9 cellular contexts compared by ENCODE assay signal in genomic region chr3:129313415-129313982, GRCh38. TPM values are rescaled to one million over a fixed set of nuclear protein-coding genes. Genes with fewer than 3 reads are reported as not detected.
DNase-seq lines count a peak whose midpoint lies in the region; ATAC-seq, FAIRE-seq and TF ChIP-seq lines count a peak whose summit lies in the region.
"Had no signal": no experiment of that assay in that cellular context is flagged by ENCODE, and none has a peak within 500 bp of the region (broad histone marks: within the 10 kb centered on the region; RNA-seq: fewer than 3 reads in every experiment).

No MANE protein-coding gene starts in this region.

- TF ChIP-seq EP300 in SK-N-SH (IDR thresholded peaks at IDR 0.05; ENCODE audit: borderline replicate concordance in 1 of 2, low read depth in 1 of 2, low read length in 1 of 2): no peak

- CTCF ChIA-PET in SK-N-SH (lab: Yijun Ruan, JAX): interaction anchor here (0.8 to 1.4 kb wide), 2 partner anchors 34 to 68 kb away, joined by 3 read pairs; partner anchors contain the start of gene HMCES

- peak overlapping the region; percentile 98; the same call in 1 of the 2 replicates for H3K4me2 ChIP-seq in SK-N-SH

- no peaks in the 10 kb centered on the region for H4K20me1 ChIP-seq in SK-N-SH (ENCODE audit: insufficient read depth)

- H3K27me3 ChIP-seq in SK-N-SH (ENCODE audit: insufficient read depth): no peaks in the 10 kb centered on the region
- H3K27me3 ChIP-seq: left lung had no signal

- H3F3A ChIP-seq in SK-N-SH (replicated peaks; ENCODE audit: insufficient read depth): no peaks in the 10 kb centered on the region

- H3K9me2 ChIP-seq in SK-N-SH: no peaks in the 10 kb centered on the region

- POLR2A ChIA-PET in SK-N-SH (lab: Yijun Ruan, JAX): interaction anchor here (0.6 to 4.9 kb wide), 4 partner anchors 23 to 616 kb away, joined by 3 to 25 read pairs (median 8); partner anchors contain the start of gene HMCES

- H3K9ac ChIP-seq in SK-N-SH (no peak overlapping the region), SK-N-MC (ENCODE audit: insufficient read length) (no peak overlapping the region)

- H3K36me3 ChIP-seq in SK-N-SH (replicated peaks in 1 of 2; ENCODE audit: control insufficient read depth in 1 of 2, insufficient read depth in 2 of 2, low read length in 1 of 2) (no peaks in the 10 kb centered on the region), SK-N-MC (ENCODE audit: insufficient read depth, low read length) (no peaks in the 10 kb centered on the region)
- H3K36me3 ChIP-seq: left lung had no signal

- no peak for FAIRE-seq in GM19239 (lab: Jason Lieb, UNC)

- DNase-seq in SK-N-SH: no peak
- no peak for DNase-seq in SK-N-MC (ENCODE audit: low read depth, low spot score)
- DNase-seq in fibroblast of mammary gland (ENCODE audit: low read depth): peak; percentile 23
- peak; percentile 16 for DNase-seq in stimulated activated naive CD8-positive, alpha-beta T cell treated with anti-CD3 and anti-CD28 coated beads, Interleukin-15, Interleukin-2, amounts not matched to agents 100 U/mL and 50 U/mL, for 24 hours
- DNase-seq in NCI-H2171 (lab: John Stamatoyannopoulos, UW): no peak
- DNase-seq in NCI-H2081 treated with DMSO at 0.1 percent for 48 hours (lab: John Stamatoyannopoulos, UW): no peak
- no peak for DNase-seq in GM19239 (ENCODE audit: insufficient read length, low spot score)

- H3K4me1 ChIP-seq in SK-N-SH (ENCODE audit: control insufficient read depth in 1 of 2, insufficient read depth in 2 of 2, low read depth in 1 of 2, low read length in 1 of 2): peaks cover 0 to 21% of the 10 kb centered on the region in 2 experiments; a peak in 2 of 4 replicates

- ATAC-seq in SK-N-SH treated with all-trans-retinoic acid at 6 μM for 48 hours: no peak; the same call in 2 of the 3 replicates
- no peak for ATAC-seq in stimulated activated naive CD8-positive, alpha-beta T cell treated with anti-CD3 and anti-CD28 coated beads, Interleukin-15, Interleukin-2, amounts not matched to agents 100 U/mL and 50 U/mL, for 24 hours
- ATAC-seq: left lung had no signal

- TF ChIP-seq CTCF in SK-N-SH (IDR thresholded peaks at IDR 0.05) (no peak), fibroblast of mammary gland (conservative IDR thresholded peaks at IDR 0.05; ENCODE audit: control insufficient read depth, insufficient read depth, low read depth, low read length) (no peak)

- WGBS in SK-N-SH (ENCODE audit: low lambda C conversion rate): 88% methylated on average over 1 of the region's 1 CpG

- H3K27ac ChIP-seq in SK-N-SH (ENCODE audit: low read depth in 2 of 2, low read length in 1 of 2): no peak overlapping the region; a peak in 2 of 4 replicates
- no peak overlapping the region for H3K27ac ChIP-seq in SK-N-MC

- H3K4me3 ChIP-seq in SK-N-SH (ENCODE audit: low read depth in 2 of 2, low read length in 1 of 2) (0 out of 4 replicates have a peak overlapping the region, but pooled peaks of 1 of the 2 experiments have one; percentile 93), SK-N-MC (peak overlapping the region; percentile 91), fibroblast of mammary gland (ENCODE audit: control insufficient read depth, low read depth, low read length) (no peak overlapping the region)

- no peak overlapping the region for H2AFZ ChIP-seq in SK-N-SH (ENCODE audit: low read depth)

- TF ChIP-seq RAD21 in SK-N-SH (IDR thresholded peaks at IDR 0.05; ENCODE audit: low read length): no peak

- H3K9me3 ChIP-seq in SK-N-SH (no peaks in the 10 kb centered on the region), SK-N-MC (ENCODE audit: low read depth, low read length) (no peaks in the 10 kb centered on the region)
- H3K9me3 ChIP-seq: left lung had no signal

- H3K79me2 ChIP-seq in SK-N-SH (ENCODE audit: insufficient read depth): peaks cover 30% of the 10 kb centered on the region

TF ChIP-seq in SK-N-SH, 30 proteins besides CTCF, POLR2A, EP300 and RAD21 (continues in another document):
- TF ChIP-seq ELF1 (IDR thresholded peaks at IDR 0.05): no peak
- TF ChIP-seq RCOR1 (IDR thresholded peaks at IDR 0.05; ENCODE audit: low read length): no peak
- TF ChIP-seq USF2 (IDR thresholded peaks at IDR 0.05; ENCODE audit: borderline replicate concordance, low read depth, low read length): no peak
- no peak for TF ChIP-seq REST (IDR thresholded peaks at IDR 0.05; ENCODE audit: low read depth, low read length)
- TF ChIP-seq CHD2 (IDR thresholded peaks at IDR 0.05; ENCODE audit: low read length, partially characterized antibody): no peak
- no peak for TF ChIP-seq POLR2AphosphoS5 (IDR thresholded peaks at IDR 0.05; ENCODE audit: low read depth, low read length)

TF ChIP-seq in SK-N-SH treated with all-trans-retinoic acid at 6 μM for 48 hours, 23 proteins besides CTCF, POLR2A, EP300 and RAD21 (continues in another document):
- TF ChIP-seq CSRNP3 (CRISPR knock-in tag; IDR thresholded peaks at IDR 0.05) (no peak), ESRRG (CRISPR knock-in tag; IDR thresholded peaks at IDR 0.05) (no peak), POU6F1 (CRISPR knock-in tag; IDR thresholded peaks at IDR 0.05; ENCODE audit: borderline replicate concordance, low read depth) (no peak), PATZ1 (CRISPR knock-in tag; IDR thresholded peaks at IDR 0.05; ENCODE audit: borderline replicate concordance) (no peak), ZNF70 (CRISPR knock-in tag; IDR thresholded peaks at IDR 0.05) (no peak), ARNTL (CRISPR knock-in tag; IDR thresholded peaks at IDR 0.05; ENCODE audit: borderline replicate concordance, low read depth) (no peak), ISL1 (CRISPR knock-in tag; IDR thresholded peaks at IDR 0.05) (no peak), OSR1 (CRISPR knock-in tag; IDR thresholded peaks at IDR 0.05) (no peak), ZFP3 (CRISPR knock-in tag; IDR thresholded peaks at IDR 0.05) (no peak), SNAI2 (CRISPR knock-in tag; IDR thresholded peaks at IDR 0.05) (no peak), RARB (CRISPR knock-in tag; IDR thresholded peaks at IDR 0.05) (no peak), PPARA (CRISPR knock-in tag; IDR thresholded peaks at IDR 0.05; ENCODE audit: borderline replicate concordance) (no peak), ZC3H10 (CRISPR knock-in tag; IDR thresholded peaks at IDR 0.05) (no peak; the same call in 1 of the 2 replicates)

RNA-seq across cellular contexts. Expression of gene HMCES, which starts 34.8 kb away (rescaled TPM):
- 29.0 and 32.4 TPM in 2 replicates for polyA plus RNA-seq in SK-N-SH (2012; rRNA removed)
- polyA plus RNA-seq in SK-N-SH (2012; cell fraction: cytosol; rRNA removed): 33.5 and 34.7 TPM in 2 replicates
- 22.5 and 25.0 TPM in 2 replicates for polyA plus RNA-seq in SK-N-SH (2012; cell fraction: nucleus; rRNA removed)

Comparison
In these comparisons a context has a peak if more than half of its experiments do, and no peak if none do; other contexts are left out.
1. DNase-seq: peak in fibroblast of mammary gland (single experiment) and stimulated activated naive CD8-positive, alpha-beta T cell treated with anti-CD3 and anti-CD28 coated beads, Interleukin-15, Interleukin-2, amounts not matched to agents 100 U/mL and 50 U/mL, for 24 hours (single experiment); none in SK-N-SH (single experiment), SK-N-MC (single experiment), NCI-H2171 (single experiment), NCI-H2081 treated with DMSO at 0.1 percent for 48 hours (single experiment) and GM19239 (single experiment).